ENCODE assay signal across 24 cellular contexts in genomic region chr14:63782683-63783389, GRCh38. TPM values are rescaled to one million over a fixed set of nuclear protein-coding genes. Genes with fewer than 3 reads are reported as not detected.
A peak's percentile ranks its signal among the peaks of the same experiment; 100 is the strongest.
DNase-seq lines count a peak whose midpoint lies in the region; ATAC-seq, FAIRE-seq and TF ChIP-seq lines count a peak whose summit lies in the region.
"Had no signal": no experiment of that assay in that cellular context is flagged by ENCODE, and none has a peak within 500 bp of the region (broad histone marks: within the 10 kb centered on the region; RNA-seq: fewer than 3 reads in every experiment).

No MANE protein-coding gene starts in this region.

- H3K27me3 ChIP-seq in mucosa of rectum (ENCODE audit: control insufficient read depth in 2 of 2, insufficient read depth in 2 of 2, low read length in 2 of 2) (no peaks in the 10 kb centered on the region), foreskin keratinocyte (no peaks in the 10 kb centered on the region)

- no peak overlapping the region for H3K9ac ChIP-seq in mucosa of rectum (ENCODE audit: low read depth in 1 of 2, low read length in 2 of 2)

- no peaks in the 10 kb centered on the region for H3K36me3 ChIP-seq in mucosa of rectum (ENCODE audit: control insufficient read depth in 2 of 2, insufficient read depth in 2 of 2, low read length in 2 of 2)

- peak overlapping the region; percentile 8 to 50 for H3K4me3 ChIP-seq in mucosa of rectum (ENCODE audit: low read length in 2 of 2)

- ATAC-seq in foreskin keratinocyte, result no peak
- no peak for ATAC-seq in GM21381 (IDR thresholded peaks at IDR 0.05; ENCODE audit: unreplicated experiment)
- ATAC-seq: SK-N-SH treated with all-trans-retinoic acid at 6 μM for 48 hours had no signal

- H3K4me1 ChIP-seq in mucosa of rectum (ENCODE audit: control insufficient read depth in 2 of 2, insufficient read depth in 2 of 2, low read length in 2 of 2) (no peaks in the 10 kb centered on the region), foreskin keratinocyte (no peaks in the 10 kb centered on the region)
- H3K4me1 ChIP-seq: Caco-2 had no signal

- TF ChIP-seq CTCF in foreskin keratinocyte (conservative IDR thresholded peaks at IDR 0.05), result no peak

- H3K9me3 ChIP-seq in mucosa of rectum (ENCODE audit: control insufficient read depth in 2 of 2, low read length in 2 of 2), result no peaks in the 10 kb centered on the region
- H3K9me3 ChIP-seq: Caco-2 had no signal

- no peak for DNase-seq in HTR-8/SVneo (ENCODE audit: insufficient read length, low spot score)
- peak; percentile 15 for DNase-seq in SK-N-DZ (ENCODE audit: low spot score)
- DNase-seq in foreskin keratinocyte, result no peak
- DNase-seq in DMS114 treated with DMSO at 0.1 percent for 48 hours (lab: John Stamatoyannopoulos, UW; ENCODE audit: unreplicated experiment), result no peak
- no peak for DNase-seq in activated effector memory CD4-positive, alpha-beta T cell treated with anti-CD3 and anti-CD28 coated beads, Interleukin-2, amount 50 U/mL, for 16 hours
- DNase-seq: C1 segment of cervical spinal cord; Caco-2; CD4-positive, alpha-beta memory T cell; DMS79; EL; GF-D8; H7; Karpas-422; NCI-H1092 treated with DMSO at 0.1 percent for 48 hours; NCI-H1436; NCI-H187 had no signal

- H3K27ac ChIP-seq in mucosa of rectum (ENCODE audit: low read depth in 2 of 2, low read length in 2 of 2) (no peak overlapping the region), foreskin keratinocyte (no peak overlapping the region)
- H3K27ac ChIP-seq: HL-60 had no signal

- peak; percentile 94 for FAIRE-seq in HTR-8/SVneo (lab: Jason Lieb, UNC)
- FAIRE-seq in endometrium (lab: Jason Lieb, UNC), result peak; percentile 43
- FAIRE-seq: GM12891, GM19239, RCC 7860 had no signal

RNA-seq across cellular contexts. Expression of gene SGPP1, which starts 55.0 kb away (rescaled TPM):
- 10.6 and 14.6 TPM in 2 replicates for polyA plus RNA-seq in SK-N-DZ (2014; cell fraction: cytosol; rRNA removed)
- polyA plus RNA-seq in SK-N-DZ (2014; cell fraction: nucleus; rRNA removed), result 5.5 and 6.5 TPM in 2 replicates
- 22.7 and 22.9 TPM in 2 replicates for total RNA-seq in foreskin keratinocyte
- polyA plus RNA-seq in foreskin keratinocyte, result 8.5 and 9.9 TPM in 2 replicates
